Comparison of ENCODE assay signal across 24 cellular contexts in genomic region chr12:91099373-91099772, GRCh38. TPM values are rescaled to one million over a fixed set of nuclear protein-coding genes. Genes with fewer than 3 reads are reported as not detected.
DNase-seq lines count a peak whose midpoint lies in the region; ATAC-seq and TF ChIP-seq lines count a peak whose summit lies in the region.
"Had no signal": no experiment of that assay in that cellular context is flagged by ENCODE, and none has a peak within 500 bp of the region (broad histone marks: within the 10 kb centered on the region; RNA-seq: fewer than 3 reads in every experiment).

No MANE protein-coding gene starts in this region.

- H3K27me3 ChIP-seq in SK-N-SH (ENCODE audit: insufficient read depth) (no peaks in the 10 kb centered on the region), tibial artery (no peaks in the 10 kb centered on the region), A673 (replicated peaks; ENCODE audit: insufficient read depth, low read depth, low read length, poor library complexity) (no peaks in the 10 kb centered on the region)
- H3K27me3 ChIP-seq: MG63 had no signal

- TF ChIP-seq EP300 in SK-N-SH (IDR thresholded peaks at IDR 0.05; ENCODE audit: borderline replicate concordance in 1 of 2, low read depth in 1 of 2, low read length in 1 of 2) = no peak

- H3K9me3 Mint-ChIP-seq in HFFc6 = no peaks in the 10 kb centered on the region
- H3K9me3 Mint-ChIP-seq in mesothelial cell of epicardium = peaks cover 19% of the 10 kb centered on the region
- H3K9me3 Mint-ChIP-seq: activated naive CD4-positive, alpha-beta T cell treated with anti-CD3 and anti-CD28 coated beads, Interleukin-2, amount 10 ng/mL, durations not matched to agents 7 days and 5 days; central memory CD8-positive, alpha-beta T cell; T-cell had no signal

- no TSS peak for BruUV-seq in A673 (replicated peaks; lab: Mats Ljungman, UMichigan)

- 0 out of 2 replicates have a peak overlapping the region, but pooled peaks have one; percentile 5 for H2AFZ ChIP-seq in SK-N-SH (ENCODE audit: low read depth)

- no peak for TF ChIP-seq RAD21 in SK-N-SH (IDR thresholded peaks at IDR 0.05; ENCODE audit: low read length)

- H3K4me1 Mint-ChIP-seq in HFFc6 (ENCODE audit: low read depth) = peaks cover 55% of the 10 kb centered on the region
- H3K4me1 Mint-ChIP-seq in mesothelial cell of epicardium = peaks cover 51% of the 10 kb centered on the region
- H3K4me1 Mint-ChIP-seq: activated naive CD4-positive, alpha-beta T cell treated with anti-CD3 and anti-CD28 coated beads, Interleukin-2, amount 10 ng/mL, durations not matched to agents 7 days and 5 days; CD8-positive, alpha-beta memory T cell; central memory CD8-positive, alpha-beta T cell; T-cell had no signal

- H3K27ac ChIP-seq in SK-N-SH (ENCODE audit: low read depth in 2 of 2, low read length in 1 of 2) (peak overlapping the region; percentile 76 to 83; a peak in 3 of 4 replicates), tibial artery (peak overlapping the region; percentile 2 to 34), A673 (ENCODE audit: low read depth, low read length, poor library complexity, severe bottlenecking) (no peak overlapping the region)

- POLR2A ChIA-PET in SK-N-SH (lab: Yijun Ruan, JAX) (no interaction called here), A673 (lab: Charles Lee; ENCODE audit: low non-redundant PET) (no interaction called here)

- peak overlapping the region; percentile 9; the same call in 1 of the 2 replicates for H3K4me2 ChIP-seq in SK-N-SH

- no peak for ATAC-seq in HG03460 (IDR thresholded peaks at IDR 0.05; ENCODE audit: unreplicated experiment)
- ATAC-seq: GM12878, Right ventricle myocardium inferior, T-cell had no signal

- peaks cover 5% of the 10 kb centered on the region for H3F3A ChIP-seq in SK-N-SH (replicated peaks; ENCODE audit: insufficient read depth)

- CTCF ChIA-PET in SK-N-SH (lab: Yijun Ruan, JAX) (interaction anchor here (1.3 to 1.4 kb wide), 2 partner anchors 10 to 227 kb away, joined by 3 to 4 read pairs; no protein-coding TSS in a partner anchor), A673 (lab: Charles Lee) (no interaction called here)

- DNase-seq in HFFc6 (no peak), SK-N-SH (no peak), mesothelial cell of epicardium (ENCODE audit: low spot score in 2 of 2, unreplicated experiment in 2 of 2) (no peak), tibial artery (no peak), A673 (ENCODE audit: low spot score) (no peak), NCI-H2107 (lab: John Stamatoyannopoulos, UW) (no peak), cardiac septum (ENCODE audit: low spot score) (no peak)
- DNase-seq: activated naive CD4-positive, alpha-beta T cell treated with anti-CD3 and anti-CD28 coated beads, Interleukin-2, amount 10 ng/mL, durations not matched to agents 7 days and 5 days; activated T-cell treated with anti-CD3 and anti-CD28 coated beads, Interleukin-2, amount 50 U/mL, for 48 hours; AML-193; anterior cingulate cortex; CD8-positive, alpha-beta memory T cell; NCI-H1694; NCI-H774; stimulated activated naive CD4-positive, alpha-beta T cell; T-cell had no signal

- TF ChIP-seq CTCF in HFFc6 (IDR thresholded peaks at IDR 0.05) (no peak), SK-N-SH (IDR thresholded peaks at IDR 0.05) (no peak), mesothelial cell of epicardium (IDR thresholded peaks at IDR 0.05; ENCODE audit: unreplicated experiment) (no peak), tibial artery (IDR thresholded peaks at IDR 0.05) (no peak), A673 (conservative IDR thresholded peaks at IDR 0.05; ENCODE audit: low read depth, low read length) (no peak)

- H3K27me3 Mint-ChIP-seq in HFFc6 (ENCODE audit: insufficient read depth) (no peaks in the 10 kb centered on the region), mesothelial cell of epicardium (ENCODE audit: low read depth) (no peaks in the 10 kb centered on the region)
- H3K27me3 Mint-ChIP-seq: activated naive CD4-positive, alpha-beta T cell treated with anti-CD3 and anti-CD28 coated beads, Interleukin-2, amount 10 ng/mL, durations not matched to agents 7 days and 5 days; CD8-positive, alpha-beta memory T cell; central memory CD8-positive, alpha-beta T cell had no signal

- H3K36me3 ChIP-seq in SK-N-SH (replicated peaks in 1 of 2; ENCODE audit: control insufficient read depth in 1 of 2, insufficient read depth in 2 of 2, low read length in 1 of 2) (peaks cover 9 to 15% of the 10 kb centered on the region in 2 experiments), tibial artery (no peaks in the 10 kb centered on the region), A673 (ENCODE audit: insufficient read depth, low read length, poor library complexity, severe bottlenecking) (no peaks in the 10 kb centered on the region)

- no peaks in the 10 kb centered on the region for H3K79me2 ChIP-seq in SK-N-SH (ENCODE audit: insufficient read depth)

- no peaks in the 10 kb centered on the region for H3K9me3 ChIP-seq in SK-N-SH
- peaks cover 0 to 3% (median 0%) of the 10 kb centered on the region in 3 donors for H3K9me3 ChIP-seq in tibial artery
- H3K9me3 ChIP-seq in A673 (ENCODE audit: low read depth, low read length, poor library complexity, severe bottlenecking) = no peaks in the 10 kb centered on the region
- H3K9me3 ChIP-seq: MG63 had no signal

- intact Hi-C loops in tibial artery (cut with DNase I; ENCODE audit: low total_unique reads) (no loop called here), A673 (cut with micrococcal nuclease; ENCODE audit: unreplicated experiment) (no loop called here), cardiac septum (cut with DNase I) (no loop called here)

- H3K27ac Mint-ChIP-seq in HFFc6 (peak overlapping the region; percentile 60), mesothelial cell of epicardium (peak overlapping the region; percentile 86)
- H3K27ac Mint-ChIP-seq: activated naive CD4-positive, alpha-beta T cell treated with anti-CD3 and anti-CD28 coated beads, Interleukin-2, amount 10 ng/mL, durations not matched to agents 7 days and 5 days; CD8-positive, alpha-beta memory T cell; T-cell had no signal

- H3K4me3 Mint-ChIP-seq in HFFc6 (peak overlapping the region; percentile 5), mesothelial cell of epicardium (no peak overlapping the region)
- H3K4me3 Mint-ChIP-seq: activated naive CD4-positive, alpha-beta T cell treated with anti-CD3 and anti-CD28 coated beads, Interleukin-2, amount 10 ng/mL, durations not matched to agents 7 days and 5 days; CD8-positive, alpha-beta memory T cell; central memory CD8-positive, alpha-beta T cell; T-cell had no signal

- no peaks in the 10 kb centered on the region for H3K9me2 ChIP-seq in SK-N-SH

- H4K20me1 ChIP-seq in SK-N-SH (ENCODE audit: insufficient read depth) = no peaks in the 10 kb centered on the region

- peaks cover 0 to 14% of the 10 kb centered on the region in 2 experiments; a peak in 3 of 4 replicates for H3K4me1 ChIP-seq in SK-N-SH (ENCODE audit: control insufficient read depth in 1 of 2, insufficient read depth in 2 of 2, low read depth in 1 of 2, low read length in 1 of 2)
- peaks cover 0 to 12% (median 0%) of the 10 kb centered on the region in 4 donors for H3K4me1 ChIP-seq in tibial artery
- no peaks in the 10 kb centered on the region for H3K4me1 ChIP-seq in A673 (ENCODE audit: insufficient read depth, low read length, poor library complexity, severe bottlenecking)

- 60% methylated on average over 2 of the region's 2 CpGs for WGBS in SK-N-SH (ENCODE audit: low lambda C conversion rate)

- H3K36me3 Mint-ChIP-seq in HFFc6 (ENCODE audit: low read depth) (no peaks in the 10 kb centered on the region), mesothelial cell of epicardium (peaks cover 6% of the 10 kb centered on the region)
- H3K36me3 Mint-ChIP-seq: activated naive CD4-positive, alpha-beta T cell treated with anti-CD3 and anti-CD28 coated beads, Interleukin-2, amount 10 ng/mL, durations not matched to agents 7 days and 5 days; CD8-positive, alpha-beta memory T cell; T-cell had no signal

- H3K9ac ChIP-seq in SK-N-SH = no peak overlapping the region

- no peak overlapping the region for H3K4me3 ChIP-seq in SK-N-SH (ENCODE audit: low read depth in 2 of 2, low read length in 1 of 2)
- H3K4me3 ChIP-seq in tibial artery = no peak overlapping the region
- H3K4me3 ChIP-seq in A673 (ENCODE audit: low read depth, low read length, poor library complexity, severe bottlenecking) = no peak overlapping the region
- H3K4me3 ChIP-seq: GM12878, MG63 had no signal

TF ChIP-seq in SK-N-SH, 30 proteins besides CTCF, POLR2A, EP300 and RAD21:
- TF ChIP-seq, protein P1, sequence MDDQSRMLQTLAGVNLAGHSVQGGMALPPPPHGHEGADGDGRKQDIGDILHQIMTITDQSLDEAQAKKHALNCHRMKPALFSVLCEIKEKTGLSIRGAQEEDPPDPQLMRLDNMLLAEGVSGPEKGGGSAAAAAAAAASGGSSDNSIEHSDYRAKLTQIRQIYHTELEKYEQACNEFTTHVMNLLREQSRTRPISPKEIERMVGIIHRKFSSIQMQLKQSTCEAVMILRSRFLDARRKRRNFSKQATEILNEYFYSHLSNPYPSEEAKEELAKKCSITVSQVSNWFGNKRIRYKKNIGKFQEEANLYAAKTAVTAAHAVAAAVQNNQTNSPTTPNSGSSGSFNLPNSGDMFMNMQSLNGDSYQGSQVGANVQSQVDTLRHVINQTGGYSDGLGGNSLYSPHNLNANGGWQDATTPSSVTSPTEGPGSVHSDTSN (IDR thresholded peaks at IDR 0.05) = 0 out of 2 replicates have a peak, but pooled peaks have one; percentile 25
- TF ChIP-seq FOXJ3 (CRISPR knock-in tag; IDR thresholded peaks at IDR 0.05) (no peak), ELF1 (IDR thresholded peaks at IDR 0.05) (no peak), JUND (IDR thresholded peaks at IDR 0.05) (no peak), RXRA (IDR thresholded peaks at IDR 0.05; ENCODE audit: borderline replicate concordance, low read depth) (no peak), MEF2A (IDR thresholded peaks at IDR 0.05; ENCODE audit: borderline replicate concordance, low read depth) (no peak)

RNA-seq across cellular contexts. Expression of gene LUM, which starts 11.9 kb away (rescaled TPM):
- 10 to 100 TPM; 34.3 to 78.1 (median 57.3) TPM for total RNA-seq in HFFc6 (2021; fragmentation: NEBNext Ultra II Directional; extraction: Animal tissue kit (Norgen Biotek cat#: 25700))
- 30.6 and 50.2 TPM in 2 replicates for polyA plus RNA-seq in SK-N-SH (2012; rRNA removed)
- 49.5 and 50.9 TPM in 2 replicates for polyA plus RNA-seq in SK-N-SH (2012; cell fraction: cytosol; rRNA removed)
- polyA plus RNA-seq in SK-N-SH (2012; cell fraction: nucleus; rRNA removed) = 7.9 and 36.0 TPM in 2 replicates
- total RNA-seq in mesothelial cell of epicardium (490 to 545 TPM (median 508 TPM) in 3 replicates), A673 (2021) (0.42 TPM in 1 of 2 replicates, not detected in the other), cardiac septum (130 TPM)
- total RNA-seq: activated CD8-positive, alpha-beta memory T cell treated with anti-CD3 and anti-CD28 coated beads for 36 hours; CD8-positive, alpha-beta memory T cell had no signal
- polyA plus RNA-seq: CD8-positive, alpha-beta memory T cell had no signal

RNA-seq across cellular contexts. Expression of gene KERA, which starts 41.5 kb away (rescaled TPM):
- total RNA-seq in HFFc6 (2021; fragmentation: NEBNext Ultra II Directional; extraction: Animal tissue kit (Norgen Biotek cat#: 25700)) = not detected
- not detected in 2 replicates for polyA plus RNA-seq in SK-N-SH (2012; rRNA removed)
- polyA plus RNA-seq in SK-N-SH (2012; cell fraction: cytosol; rRNA removed) = not detected in 2 replicates
- polyA plus RNA-seq in SK-N-SH (2012; cell fraction: nucleus; rRNA removed) = not detected in 2 replicates
- total RNA-seq in mesothelial cell of epicardium (0.09 TPM in 1 of 3 replicates, not detected in the others), A673 (2021) (not detected in 2 replicates), cardiac septum (0.19 TPM)
- total RNA-seq: activated CD8-positive, alpha-beta memory T cell treated with anti-CD3 and anti-CD28 coated beads for 36 hours; CD8-positive, alpha-beta memory T cell; epithelial cell of proximal tubule; GM12878; liver; Right ventricle myocardium inferior; T-cell had no signal
- polyA plus RNA-seq: CD8-positive, alpha-beta memory T cell; GM12878; liver had no signal

Comparison
In these comparisons a context has a peak if more than half of its experiments do, and no peak if none do; other contexts are left out.
1. RNA of gene LUM, which starts 11.9 kb away (total RNA-seq): 490 to 545 TPM in mesothelial cell of epicardium, 130 TPM in cardiac septum (single experiment) and 34.3 to 78.1 TPM in HFFc6; 0.42 TPM in A673; every median in the first group is over 10 times any median in the second.